ENCODE assay signal across 13 cellular contexts in genomic region chr14:105066285-105067071, GRCh38. TPM values are rescaled to one million over a fixed set of nuclear protein-coding genes. Genes with fewer than 3 reads are reported as not detected.
DNase-seq lines count a peak whose midpoint lies in the region; ATAC-seq and TF ChIP-seq lines count a peak whose summit lies in the region.
"Had no signal": no experiment of that assay in that cellular context is flagged by ENCODE, and none has a peak within 500 bp of the region (broad histone marks: within the 10 kb centered on the region; RNA-seq: fewer than 3 reads in every experiment).

No MANE protein-coding gene starts in this region.

- H2AK5ac ChIP-seq in neuronal stem cell (ENCODE audit: low read depth, low read length) = peak overlapping the region; percentile 72

- peak overlapping the region; percentile 61 for H3K4ac ChIP-seq in neuronal stem cell (ENCODE audit: low read length)

- peak overlapping the region; percentile 38 for H3K23ac ChIP-seq in neuronal stem cell (ENCODE audit: low read depth, low read length, poor library complexity)

- H3K4me2 ChIP-seq in neuronal stem cell (ENCODE audit: insufficient read depth, low read length, poor library complexity, severe bottlenecking) = no peak overlapping the region

- peak overlapping the region; percentile 66 for H2AFZ ChIP-seq in neuronal stem cell (ENCODE audit: low read length)

- H2BK5ac ChIP-seq in neuronal stem cell (ENCODE audit: low read length) = peak overlapping the region; percentile 82

- H3K9me3 ChIP-seq in CD8-positive, alpha-beta memory T cell (ENCODE audit: low read length) = no peaks in the 10 kb centered on the region
- H3K9me3 ChIP-seq in neuronal stem cell (replicated peaks in 1 of 2; ENCODE audit: control insufficient read depth in 2 of 2, insufficient read depth in 1 of 2, low read depth in 1 of 2, low read length in 2 of 2) = no peaks in the 10 kb centered on the region
- H3K9me3 ChIP-seq in breast epithelium = no peaks in the 10 kb centered on the region
- H3K9me3 ChIP-seq: tibial nerve had no signal

- no peaks in the 10 kb centered on the region for H3K36me3 ChIP-seq in CD8-positive, alpha-beta memory T cell (ENCODE audit: insufficient read depth, low read length)
- H3K36me3 ChIP-seq in neuronal stem cell (replicated peaks in 1 of 2; ENCODE audit: control insufficient read depth in 2 of 2, insufficient read depth in 2 of 2, low read length in 2 of 2) (no peaks in the 10 kb centered on the region), breast epithelium (no peaks in the 10 kb centered on the region)
- H3K36me3 ChIP-seq: tibial nerve had no signal

- H3K18ac ChIP-seq in neuronal stem cell (ENCODE audit: low read length) = peak overlapping the region; percentile 74

- H3K14ac ChIP-seq in neuronal stem cell (ENCODE audit: low read length) = no peak overlapping the region

- in situ Hi-C loops in GM13977 (cut with MboI; ENCODE audit: low pct_unique_long_range_greater_than_20kb, low sequenced_read_pairs, unreplicated experiment) = no loop called here

- intact Hi-C loops in activated T-helper 1 cell treated with anti-CD3 and anti-CD28 coated beads, Interleukin-12 subunit alpha, Interleukin-12 subunit beta, Interleukin-2, Interleukin-4 antibody, amounts not matched to agents 30 ng/mL and 10 ng/mL and 1 ng/mL, durations not matched to agents 14 hours and 24 hours and 36 hours (cut with micrococcal nuclease) = no loop called here
- intact Hi-C loops in dorsolateral prefrontal cortex (cut with DNase I) = no loop called here
- intact Hi-C loops in breast epithelium (cut with DNase I; ENCODE audit: low total_unique reads) = no loop called here

- H3K4me3 ChIP-seq in CD8-positive, alpha-beta memory T cell (ENCODE audit: low read length) = peak overlapping the region; percentile 99
- H3K4me3 ChIP-seq in neuronal stem cell (ENCODE audit: low read length in 2 of 2) (no peak overlapping the region), dorsolateral prefrontal cortex (no peak overlapping the region), breast epithelium (no peak overlapping the region)

- POLR2A ChIA-PET in CD8-positive, alpha-beta memory T cell (lab: Charles Lee) = interaction anchor here (1.0 to 3.6 kb wide), 6 partner anchors 8 to 248 kb away, joined by 3 to 34 read pairs (median 10); partner anchors contain the start of genes CDCA4 and PACS2

- CTCF ChIA-PET in CD8-positive, alpha-beta memory T cell (lab: Charles Lee) = interaction anchor here (1.3 to 12.5 kb wide), 8 partner anchors 8 to 90 kb away, joined by 4 to 153 read pairs (median 6); no protein-coding TSS in a partner anchor

- H3K4me1 ChIP-seq in CD8-positive, alpha-beta memory T cell (ENCODE audit: insufficient read depth, low read length) = peaks cover 81% of the 10 kb centered on the region
- H3K4me1 ChIP-seq in neuronal stem cell (ENCODE audit: control insufficient read depth in 2 of 2, insufficient read depth in 1 of 2, low read depth in 1 of 2, low read length in 2 of 2) (peaks cover 5 to 11% of the 10 kb centered on the region in 2 donors), breast epithelium (no peaks in the 10 kb centered on the region)

- no peak overlapping the region for H4K91ac ChIP-seq in neuronal stem cell (ENCODE audit: low read depth, low read length, poor library complexity)

- WGBS in neuronal stem cell (ENCODE audit: extremely low coverage in 2 of 2, insufficient read length in 2 of 2, insufficient replicate concordance in 1 of 2), 2 donors = no CpG with 5 or more reads among the region's 28 CpGs

- H3K36me3 Mint-ChIP-seq in CD8-positive, alpha-beta memory T cell = peaks cover 0 to 22% (median 2%) of the 10 kb centered on the region in 3 donors
- H3K36me3 Mint-ChIP-seq in activated T-helper 1 cell treated with anti-CD3 and anti-CD28 coated beads, Interleukin-12 subunit alpha, Interleukin-12 subunit beta, Interleukin-2, Interleukin-4 antibody, amounts not matched to agents 30 ng/mL and 10 ng/mL and 1 ng/mL, durations not matched to agents 14 hours and 24 hours and 36 hours (ENCODE audit: low read depth) = peaks cover 2% of the 10 kb centered on the region
- H3K36me3 Mint-ChIP-seq: WTC11 had no signal

- H3K27me3 Mint-ChIP-seq in CD8-positive, alpha-beta memory T cell = peaks cover 0 to 2% of the 10 kb centered on the region in 2 donors
- no peaks in the 10 kb centered on the region for H3K27me3 Mint-ChIP-seq in activated T-helper 1 cell treated with anti-CD3 and anti-CD28 coated beads, Interleukin-12 subunit alpha, Interleukin-12 subunit beta, Interleukin-2, Interleukin-4 antibody, amounts not matched to agents 30 ng/mL and 10 ng/mL and 1 ng/mL, durations not matched to agents 14 hours and 24 hours and 36 hours (ENCODE audit: insufficient read depth)

- no peak for TF ChIP-seq POLR2A in breast epithelium (IDR thresholded peaks at IDR 0.05)

- no peaks in the 10 kb centered on the region for H3K27me3 ChIP-seq in CD8-positive, alpha-beta memory T cell (ENCODE audit: insufficient read depth, low read length, poor library complexity, severe bottlenecking)
- H3K27me3 ChIP-seq in neuronal stem cell (ENCODE audit: control insufficient read depth in 3 of 3, insufficient read depth in 3 of 3, low read depth in 1 of 3, low read length in 3 of 3) (peaks cover 0 to 2% (median 0%) of the 10 kb centered on the region in 3 experiments), dorsolateral prefrontal cortex (peaks cover 0 to 37% (median 7%) of the 10 kb centered on the region in 45 donors), breast epithelium (peaks cover 0 to 19% of the 10 kb centered on the region in 2 donors)

- no peaks in the 10 kb centered on the region for H3K9me3 Mint-ChIP-seq in CD8-positive, alpha-beta memory T cell
- H3K9me3 Mint-ChIP-seq in activated T-helper 1 cell treated with anti-CD3 and anti-CD28 coated beads, Interleukin-12 subunit alpha, Interleukin-12 subunit beta, Interleukin-2, Interleukin-4 antibody, amounts not matched to agents 30 ng/mL and 10 ng/mL and 1 ng/mL, durations not matched to agents 14 hours and 24 hours and 36 hours = no peaks in the 10 kb centered on the region
- H3K9me3 Mint-ChIP-seq: HFFc6, WTC11 had no signal

- no peak overlapping the region for H3K9ac ChIP-seq in neuronal stem cell (ENCODE audit: low read depth, low read length, poor library complexity)

- peaks cover 63 to 91% (median 71%) of the 10 kb centered on the region in 3 donors for H3K4me1 Mint-ChIP-seq in CD8-positive, alpha-beta memory T cell
- H3K4me1 Mint-ChIP-seq in activated T-helper 1 cell treated with anti-CD3 and anti-CD28 coated beads, Interleukin-12 subunit alpha, Interleukin-12 subunit beta, Interleukin-2, Interleukin-4 antibody, amounts not matched to agents 30 ng/mL and 10 ng/mL and 1 ng/mL, durations not matched to agents 14 hours and 24 hours and 36 hours (ENCODE audit: low read depth) = peaks cover 63% of the 10 kb centered on the region
- H3K4me1 Mint-ChIP-seq: WTC11 had no signal

- H3K27ac ChIP-seq in CD8-positive, alpha-beta memory T cell (ENCODE audit: low read depth, low read length) = peak overlapping the region; percentile 89
- no peak overlapping the region for H3K27ac ChIP-seq in neuronal stem cell (replicated peaks; ENCODE audit: low read length)
- H3K27ac ChIP-seq in dorsolateral prefrontal cortex = peak overlapping the region in 3 of 59 donors; percentile 41 to 51 (median 46)
- H3K27ac ChIP-seq in breast epithelium = peak overlapping the region in 1 of 2 donors; percentile 48

- peak overlapping the region; percentile 97 for H2BK15ac ChIP-seq in neuronal stem cell (ENCODE audit: low read length)

- no peak overlapping the region for H4K8ac ChIP-seq in neuronal stem cell (ENCODE audit: low read depth, low read length)

- peak overlapping the region; percentile 88 to 100 (median 94) for H3K4me3 Mint-ChIP-seq in CD8-positive, alpha-beta memory T cell
- peak overlapping the region; percentile 89 for H3K4me3 Mint-ChIP-seq in activated T-helper 1 cell treated with anti-CD3 and anti-CD28 coated beads, Interleukin-12 subunit alpha, Interleukin-12 subunit beta, Interleukin-2, Interleukin-4 antibody, amounts not matched to agents 30 ng/mL and 10 ng/mL and 1 ng/mL, durations not matched to agents 14 hours and 24 hours and 36 hours
- H3K4me3 Mint-ChIP-seq: HFFc6, WTC11 had no signal

- peak; percentile 32 for TF ChIP-seq CTCF in GM13977 (IDR thresholded peaks at IDR 0.05; ENCODE audit: extremely low read depth, insufficient read depth, missing control alignments)
- TF ChIP-seq CTCF in dorsolateral prefrontal cortex (IDR thresholded peaks at IDR 0.05 in 54 of 56, conservative IDR thresholded peaks at IDR 0.05 in 2 of 56; ENCODE audit: low read depth in 1 of 56, partially characterized antibody in 56 of 56) = no peak
- no peak for TF ChIP-seq CTCF in breast epithelium (IDR thresholded peaks at IDR 0.05)

- no peaks in the 10 kb centered on the region for H3K79me1 ChIP-seq in neuronal stem cell (ENCODE audit: low read depth, low read length)

- H3K27ac Mint-ChIP-seq in CD8-positive, alpha-beta memory T cell = peak overlapping the region; percentile 94 to 100 (median 98)
- peak overlapping the region; percentile 90 for H3K27ac Mint-ChIP-seq in activated T-helper 1 cell treated with anti-CD3 and anti-CD28 coated beads, Interleukin-12 subunit alpha, Interleukin-12 subunit beta, Interleukin-2, Interleukin-4 antibody, amounts not matched to agents 30 ng/mL and 10 ng/mL and 1 ng/mL, durations not matched to agents 14 hours and 24 hours and 36 hours
- H3K27ac Mint-ChIP-seq: WTC11 had no signal

- peak overlapping the region; percentile 53 for H2BK120ac ChIP-seq in neuronal stem cell (ENCODE audit: low read depth, low read length)

- no peak for DNase-seq in CD8-positive, alpha-beta memory T cell
- DNase-seq in GM13977 (ENCODE audit: low spot score) (no peak), neuronal stem cell (ENCODE audit: low spot score) (no peak), SW480 (ENCODE audit: low spot score) (no peak), dorsolateral prefrontal cortex (no peak), breast epithelium (ENCODE audit: low spot score in 2 of 2) (no peak)
- DNase-seq in activated T-helper 1 cell treated with anti-CD3 and anti-CD28 coated beads, Interleukin-12 subunit alpha, Interleukin-12 subunit beta, Interleukin-2, Interleukin-4 antibody, amounts not matched to agents 30 ng/mL and 10 ng/mL and 1 ng/mL, durations not matched to agents 14 hours and 24 hours and 36 hours (ENCODE audit: low spot score) = no peak
- DNase-seq: HFFc6, NCI-H1105 treated with DMSO at 0.1 percent for 48 hours, nucleus accumbens had no signal

- peak overlapping the region; percentile 97 for H2BK12ac ChIP-seq in neuronal stem cell (ENCODE audit: low read length)

- ATAC-seq in HG03095 (IDR thresholded peaks at IDR 0.05; ENCODE audit: unreplicated experiment) = no peak
- ATAC-seq: WTC11 had no signal

RNA-seq across cellular contexts. Expression of gene GPR132, which starts 1.2 kb away (rescaled TPM):
- 10 to 100 TPM; 51.3 to 52.0 TPM for total RNA-seq in CD8-positive, alpha-beta memory T cell
- polyA plus RNA-seq in CD8-positive, alpha-beta memory T cell = 34.9 TPM
- total RNA-seq in activated T-helper 1 cell treated with anti-CD3 and anti-CD28 coated beads, Interleukin-12 subunit alpha, Interleukin-12 subunit beta, Interleukin-2, Interleukin-4 antibody, amounts not matched to agents 30 ng/mL and 10 ng/mL and 1 ng/mL, durations not matched to agents 14 hours and 24 hours and 36 hours = 24.6 and 24.9 TPM in 2 replicates
- 0.13 TPM for polyA plus RNA-seq in neuronal stem cell (2013, experiment 1 of 2)
- 0.08 TPM for polyA plus RNA-seq in neuronal stem cell (2013, experiment 2 of 2)
- 1 to 10 TPM in 96 of 120 experiments, under 1 TPM in 24; 0.48 to 3.9 (median 1.6) TPM for total RNA-seq in dorsolateral prefrontal cortex
- total RNA-seq in breast epithelium = 1 to 10 TPM; 1.3 to 2.9 (median 1.8) TPM

RNA-seq across cellular contexts. Expression of gene CDCA4, which starts 45.6 kb away (rescaled TPM):
- 10 to 100 TPM; 73.0 to 76.7 TPM for total RNA-seq in CD8-positive, alpha-beta memory T cell
- 23.8 TPM for polyA plus RNA-seq in CD8-positive, alpha-beta memory T cell
- 62.5 and 63.7 TPM in 2 replicates for total RNA-seq in activated T-helper 1 cell treated with anti-CD3 and anti-CD28 coated beads, Interleukin-12 subunit alpha, Interleukin-12 subunit beta, Interleukin-2, Interleukin-4 antibody, amounts not matched to agents 30 ng/mL and 10 ng/mL and 1 ng/mL, durations not matched to agents 14 hours and 24 hours and 36 hours
- polyA plus RNA-seq in neuronal stem cell (2013, experiment 1 of 2) = 46.0 TPM
- polyA plus RNA-seq in neuronal stem cell (2013, experiment 2 of 2) = 45.5 TPM
- 1 to 10 TPM; 1.7 to 5.4 (median 3.1) TPM for total RNA-seq in dorsolateral prefrontal cortex
- 10 to 100 TPM in 2 of 3 donors, 1 to 10 TPM in 1; 5.1 to 10.4 (median 10.2) TPM for total RNA-seq in breast epithelium
